In genomic region chr3:196079736-196080516, GRCh38 we compare ENCODE assay signal across 8 cellular contexts. TPM values are rescaled to one million over a fixed set of nuclear protein-coding genes. Genes with fewer than 3 reads are reported as not detected.
DNase-seq lines count a peak whose midpoint lies in the region; ATAC-seq and TF ChIP-seq lines count a peak whose summit lies in the region.
"Not testable (repeated sequence)": the region's sequence is repeated elsewhere in the genome, so short reads cannot be mapped to it uniquely, and the experiment has no call there.

No MANE protein-coding gene starts in this region.

- H3K27ac Mint-ChIP-seq in natural killer cell = not testable (repeated sequence)
- peak overlapping the region; percentile 62 for H3K27ac Mint-ChIP-seq in stimulated activated naive B cell treated with anti-CD40 and anti-IgM and Interleukin-4, amounts not matched to agents 10 μg/mL and 1 μg/mL and 100 μg/mL, for 72 hours

- H3K9ac ChIP-seq in HUES6 (ENCODE audit: low read length) = not testable (repeated sequence)
- H3K9ac ChIP-seq in colonic mucosa (ENCODE audit: low read depth in 2 of 2, low read length in 2 of 2) = peak overlapping the region; percentile 17 to 99

- H3K27ac ChIP-seq in C4-2B = peak overlapping the region; percentile 99
- H3K27ac ChIP-seq in HUES6 (ENCODE audit: low read depth, low read length) = not testable (repeated sequence)
- peak overlapping the region; percentile 36 to 99 (median 95) for H3K27ac ChIP-seq in Peyer's patch
- H3K27ac ChIP-seq in colonic mucosa = peak overlapping the region; percentile 95
- peak overlapping the region; percentile 98 for H3K27ac ChIP-seq in left ventricle myocardium inferior (replicated peaks)

- not testable (repeated sequence) for DNase-seq in Peyer's patch; activated T-cell treated with anti-CD3 and anti-CD28 coated beads, Interleukin-2, amount 50 U/mL, for 4 hours; colonic mucosa; left ventricle myocardium inferior; natural killer cell; stimulated activated naive B cell treated with anti-CD40 and anti-IgM and Interleukin-4, amounts not matched to agents 10 μg/mL and 1 μg/mL and 100 μg/mL, for 72 hours

- H3K9me3 Mint-ChIP-seq in activated T-cell treated with anti-CD3 and anti-CD28 coated beads, Interleukin-2, amount 50 U/mL, for 4 hours; natural killer cell; stimulated activated naive B cell treated with anti-CD40 and anti-IgM and Interleukin-4, amounts not matched to agents 10 μg/mL and 1 μg/mL and 100 μg/mL, for 72 hours: not testable (repeated sequence)

- H3K4me1 Mint-ChIP-seq in activated T-cell treated with anti-CD3 and anti-CD28 coated beads, Interleukin-2, amount 50 U/mL, for 4 hours (ENCODE audit: low read depth) = peaks cover 41% of the 10 kb centered on the region
- peaks cover 14 to 25% of the 10 kb centered on the region in 2 donors for H3K4me1 Mint-ChIP-seq in natural killer cell
- peaks cover 17 to 59% of the 10 kb centered on the region in 2 donors for H3K4me1 Mint-ChIP-seq in stimulated activated naive B cell treated with anti-CD40 and anti-IgM and Interleukin-4, amounts not matched to agents 10 μg/mL and 1 μg/mL and 100 μg/mL, for 72 hours

- ATAC-seq in activated T-cell treated with anti-CD3 and anti-CD28 coated beads, Interleukin-2, amount 50 U/mL, for 4 hours; natural killer cell; stimulated activated naive B cell treated with anti-CD40 and anti-IgM and Interleukin-4, amounts not matched to agents 10 μg/mL and 1 μg/mL and 100 μg/mL, for 72 hours (replicated peaks): not testable (repeated sequence)

- peak overlapping the region; percentile 98 for H3K4me3 Mint-ChIP-seq in activated T-cell treated with anti-CD3 and anti-CD28 coated beads, Interleukin-2, amount 50 U/mL, for 4 hours
- H3K4me3 Mint-ChIP-seq in natural killer cell = peak overlapping the region; percentile 26
- peak overlapping the region; percentile 98 for H3K4me3 Mint-ChIP-seq in stimulated activated naive B cell treated with anti-CD40 and anti-IgM and Interleukin-4, amounts not matched to agents 10 μg/mL and 1 μg/mL and 100 μg/mL, for 72 hours

- H3K9me3 ChIP-seq in HUES6 (ENCODE audit: control insufficient read depth, insufficient read depth, low read depth, low read length); Peyer's patch; colonic mucosa; left ventricle myocardium inferior (replicated peaks): not testable (repeated sequence)

- peaks cover 22% of the 10 kb centered on the region for H3K36me3 Mint-ChIP-seq in activated T-cell treated with anti-CD3 and anti-CD28 coated beads, Interleukin-2, amount 50 U/mL, for 4 hours (ENCODE audit: insufficient read depth)
- H3K36me3 Mint-ChIP-seq in natural killer cell = not testable (repeated sequence)
- H3K36me3 Mint-ChIP-seq in stimulated activated naive B cell treated with anti-CD40 and anti-IgM and Interleukin-4, amounts not matched to agents 10 μg/mL and 1 μg/mL and 100 μg/mL, for 72 hours = peaks cover 11 to 25% of the 10 kb centered on the region in 2 donors

- H3K27me3 ChIP-seq in HUES6 (ENCODE audit: control insufficient read depth, insufficient read depth, low read length); Peyer's patch; colonic mucosa; left ventricle myocardium inferior (ENCODE audit: low read depth): not testable (repeated sequence)

- H3K4me1 ChIP-seq in HUES6 (ENCODE audit: control insufficient read depth, insufficient read depth, low read length) (peaks cover 13% of the 10 kb centered on the region), Peyer's patch (peaks cover 0 to 29% (median 0%) of the 10 kb centered on the region in 4 donors), left ventricle myocardium inferior (peaks cover 44% of the 10 kb centered on the region)
- H3K4me1 ChIP-seq in colonic mucosa = not testable (repeated sequence)

- H3K36me3 ChIP-seq in HUES6 (ENCODE audit: control insufficient read depth, insufficient read depth, low read length) = peaks cover 20% of the 10 kb centered on the region
- H3K36me3 ChIP-seq in Peyer's patch = peaks cover 0 to 21% (median 0%) of the 10 kb centered on the region in 3 donors
- not testable (repeated sequence) for H3K36me3 ChIP-seq in colonic mucosa
- peaks cover 21% of the 10 kb centered on the region for H3K36me3 ChIP-seq in left ventricle myocardium inferior

- intact Hi-C loops in colonic mucosa (cut with DNase I); left ventricle myocardium inferior (cut with micrococcal nuclease); natural killer cell (cut with micrococcal nuclease): not testable (repeated sequence)

- not testable (repeated sequence) for TF ChIP-seq CTCF in C4-2B (conservative IDR thresholded peaks at IDR 0.05); Peyer's patch (IDR thresholded peaks at IDR 0.05); colonic mucosa (IDR thresholded peaks at IDR 0.05); left ventricle myocardium inferior (IDR thresholded peaks at IDR 0.05; ENCODE audit: borderline replicate concordance); natural killer cell (IDR thresholded peaks at IDR 0.05)

- peak overlapping the region; percentile 99 for H3K4me3 ChIP-seq in HUES6 (ENCODE audit: low read depth, low read length)
- H3K4me3 ChIP-seq in Peyer's patch = peak overlapping the region; percentile 70 to 94 (median 80)
- peak overlapping the region; percentile 87 for H3K4me3 ChIP-seq in colonic mucosa
- H3K4me3 ChIP-seq in left ventricle myocardium inferior = peak overlapping the region; percentile 97

- not testable (repeated sequence) for TF ChIP-seq POLR2A in Peyer's patch (IDR thresholded peaks at IDR 0.05)

- not testable (repeated sequence) for H3K27me3 Mint-ChIP-seq in activated T-cell treated with anti-CD3 and anti-CD28 coated beads, Interleukin-2, amount 50 U/mL, for 4 hours (ENCODE audit: low read depth); natural killer cell (ENCODE audit: low read depth in 2 of 2); stimulated activated naive B cell treated with anti-CD40 and anti-IgM and Interleukin-4, amounts not matched to agents 10 μg/mL and 1 μg/mL and 100 μg/mL, for 72 hours

RNA-seq across cellular contexts. Expression of gene TFRC, which starts 2.0 kb away (rescaled TPM):
- total RNA-seq in Peyer's patch (100 to 1,000 TPM; 102 to 200 (median 126) TPM), colonic mucosa (100 to 1,000 TPM; 132 to 282 TPM), left ventricle myocardium inferior (76.4 TPM), natural killer cell (100 to 1,000 TPM in 1 of 3 donors, 10 to 100 TPM in 2; 74.3 to 111 (median 78.3) TPM)
- total RNA-seq in activated T-cell treated with anti-CD3 and anti-CD28 coated beads, Interleukin-2, amount 50 U/mL, for 4 hours = 100 to 1,000 TPM; 529 to 568 (median 554) TPM

Comparison
In these comparisons a context has a peak if more than half of its experiments do, and no peak if none do; other contexts are left out.
1. H3K4me3 Mint-ChIP-seq: peak in every context shown above with its lines; median percentile 98 in activated T-cell treated with anti-CD3 and anti-CD28 coated beads, Interleukin-2, amount 50 U/mL, for 4 hours; 98 in stimulated activated naive B cell treated with anti-CD40 and anti-IgM and Interleukin-4, amounts not matched to agents 10 μg/mL and 1 μg/mL and 100 μg/mL, for 72 hours; 26 in natural killer cell.